10 cellular contexts compared by ENCODE assay signal in genomic region chr6:162675503-162675902, GRCh38. TPM values are rescaled to one million over a fixed set of nuclear protein-coding genes. Genes with fewer than 3 reads are reported as not detected.
"Had no signal": no experiment of that assay in that cellular context is flagged by ENCODE, and none has a peak within 500 bp of the region (broad histone marks: within the 10 kb centered on the region; RNA-seq: fewer than 3 reads in every experiment).

No MANE protein-coding gene starts in this region.

- ATAC-seq: HCT116 had no signal

- H3K9ac ChIP-seq: GM23248 had no signal

- H3K4me3 ChIP-seq: GM23248, HAP-1 had no signal

- FAIRE-seq: HTR-8/SVneo had no signal

- H3K27ac ChIP-seq: GM23248 had no signal

- H3K9me3 ChIP-seq: HAP-1 had no signal

- DNase-seq: GM23248, GOT3, H7, HFFc6, KG1 had no signal

- H3K36me3 ChIP-seq: HAP-1 had no signal

- H2AFZ ChIP-seq: GM23248 had no signal

RNA-seq across cellular contexts. Expression of gene PACRG, which starts 52.3 kb away (rescaled TPM):
- total RNA-seq: GM23248, H4, HFFc6 had no signal
- polyA plus RNA-seq: GM23248, IgD-negative memory B cell had no signal
